ENCODE assay signal across 13 cellular contexts in the genomic region with DNA sequence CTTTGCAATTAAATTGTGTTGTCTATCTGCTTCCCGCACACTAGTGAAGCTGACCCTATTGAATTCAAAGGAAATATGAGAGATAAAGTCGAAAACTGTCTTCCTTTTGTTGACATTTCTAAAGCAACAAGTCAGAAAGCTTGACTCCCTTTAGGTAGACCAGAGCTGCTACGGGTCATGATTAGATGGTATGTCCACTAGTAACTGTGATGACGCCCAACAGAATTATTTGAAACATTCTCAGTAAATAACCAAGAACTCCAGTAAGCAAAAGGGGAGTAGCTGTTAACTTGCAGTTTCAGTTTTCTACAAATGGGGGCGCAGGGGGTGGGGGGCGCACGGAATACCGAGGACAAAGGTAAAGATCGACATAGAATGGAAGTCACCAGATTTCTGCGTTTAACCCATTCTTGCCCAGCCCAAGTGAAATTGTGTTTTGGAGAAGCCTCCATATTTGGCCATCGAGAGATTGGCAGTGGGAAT. TPM values are rescaled to one million over a fixed set of nuclear protein-coding genes. Genes with fewer than 3 reads are reported as not detected.
A peak's percentile ranks its signal among the peaks of the same experiment; 100 is the strongest.
DNase-seq lines count a peak whose midpoint lies in the region; ATAC-seq and TF ChIP-seq lines count a peak whose summit lies in the region.
"Had no signal": no experiment of that assay in that cellular context is flagged by ENCODE, and none has a peak within 500 bp of the region (broad histone marks: within the 10 kb centered on the region; RNA-seq: fewer than 3 reads in every experiment).

No MANE protein-coding gene starts in this region.

- no peak overlapping the region for H2BK15ac ChIP-seq in mesenchymal stem cell (ENCODE audit: low read depth, poor library complexity, severe bottlenecking)

- H3K14ac ChIP-seq in mesenchymal stem cell (ENCODE audit: low read length in 2 of 2): no peak overlapping the region

- H3K79me1 ChIP-seq in mesenchymal stem cell (replicated peaks; ENCODE audit: low read length, poor library complexity, severe bottlenecking): peaks cover 11% of the 10 kb centered on the region

- H3K79me2 ChIP-seq in SK-N-SH (ENCODE audit: insufficient read depth): peaks cover 100% of the 10 kb centered on the region

- H3K9me3 ChIP-seq in SK-N-SH: no peaks in the 10 kb centered on the region
- no peaks in the 10 kb centered on the region for H3K9me3 ChIP-seq in mesenchymal stem cell (ENCODE audit: control insufficient read depth, low read length)

- H3K36me3 ChIP-seq in BJ (ENCODE audit: control insufficient read depth, insufficient read depth, low read length): peaks cover 2% of the 10 kb centered on the region; the same call in 1 of the 2 replicates
- peaks cover 0 to 20% of the 10 kb centered on the region in 2 experiments for H3K36me3 ChIP-seq in SK-N-SH (replicated peaks in 1 of 2; ENCODE audit: control insufficient read depth in 1 of 2, insufficient read depth in 2 of 2, low read length in 1 of 2)
- peaks cover 0 to 3% of the 10 kb centered on the region in 2 experiments for H3K36me3 ChIP-seq in mesenchymal stem cell (ENCODE audit: control insufficient read depth in 1 of 2, insufficient read depth in 2 of 2, low read depth in 1 of 2, low read length in 2 of 2)

- H3K36me3 Mint-ChIP-seq in natural killer cell treated with Interleukin-12 subunit alpha and Interleukin-12 subunit beta and Interleukin-15 and Interleukin-18, amount 100 ng/mL, for 72 hours: no peaks in the 10 kb centered on the region

- peaks cover 0 to 4% of the 10 kb centered on the region in 2 donors for H3K4me1 Mint-ChIP-seq in natural killer cell treated with Interleukin-12 subunit alpha and Interleukin-12 subunit beta and Interleukin-15 and Interleukin-18, amount 100 ng/mL, for 72 hours (ENCODE audit: low read depth in 2 of 2)
- H3K4me1 Mint-ChIP-seq: activated CD4-positive, alpha-beta T cell treated with anti-CD3 and anti-CD28 coated beads for 36 hours had no signal

- H3K27me3 ChIP-seq in BJ (ENCODE audit: control insufficient read depth, insufficient read depth, low read length) (no peaks in the 10 kb centered on the region), SK-N-SH (ENCODE audit: insufficient read depth) (no peaks in the 10 kb centered on the region), mesenchymal stem cell (ENCODE audit: control insufficient read depth in 1 of 2, insufficient read depth in 1 of 2, low read length in 2 of 2) (no peaks in the 10 kb centered on the region)

- no peak overlapping the region for H3K18ac ChIP-seq in mesenchymal stem cell (ENCODE audit: low read depth in 1 of 2, low read length in 2 of 2)

- peak overlapping the region; percentile 0 for H2BK120ac ChIP-seq in mesenchymal stem cell (ENCODE audit: low read depth, low read length)

- no peaks in the 10 kb centered on the region for H3K9me3 Mint-ChIP-seq in natural killer cell treated with Interleukin-12 subunit alpha and Interleukin-12 subunit beta and Interleukin-15 and Interleukin-18, amount 100 ng/mL, for 72 hours
- H3K9me3 Mint-ChIP-seq: activated naive CD4-positive, alpha-beta T cell treated with anti-CD3 and anti-CD28 coated beads for 36 hours had no signal

- no peak overlapping the region for H3K27ac Mint-ChIP-seq in natural killer cell treated with Interleukin-12 subunit alpha and Interleukin-12 subunit beta and Interleukin-15 and Interleukin-18, amount 100 ng/mL, for 72 hours
- H3K27ac Mint-ChIP-seq: activated CD4-positive, alpha-beta T cell treated with anti-CD3 and anti-CD28 coated beads for 36 hours; activated naive CD4-positive, alpha-beta T cell treated with anti-CD3 and anti-CD28 coated beads for 36 hours had no signal

- H2AFZ ChIP-seq in SK-N-SH (ENCODE audit: low read depth): no peak overlapping the region
- H2AFZ ChIP-seq in mesenchymal stem cell (ENCODE audit: low read depth, low read length): no peak overlapping the region

- H3K9ac ChIP-seq in SK-N-SH (no peak overlapping the region), mesenchymal stem cell (ENCODE audit: low read length) (no peak overlapping the region)

- H3K23ac ChIP-seq in mesenchymal stem cell (ENCODE audit: low read length in 2 of 2): no peak overlapping the region

- H3K4me1 ChIP-seq in SK-N-SH (ENCODE audit: control insufficient read depth in 1 of 2, insufficient read depth in 2 of 2, low read depth in 1 of 2, low read length in 1 of 2) (peaks cover 3 to 68% of the 10 kb centered on the region in 2 experiments), mesenchymal stem cell (ENCODE audit: control insufficient read depth, insufficient read depth, low read depth, low read length) (peaks cover 11% of the 10 kb centered on the region)

- peak overlapping the region; percentile 62 for H2BK5ac ChIP-seq in mesenchymal stem cell (ENCODE audit: low read depth, low read length, poor library complexity, severe bottlenecking)

- 37% methylated on average over 11 of the region's 11 CpGs for WGBS in SK-N-SH (ENCODE audit: low lambda C conversion rate)
- 33% methylated on average over 8 of the region's 11 CpGs for WGBS in mesenchymal stem cell

- peak overlapping the region; percentile 22 for H3K4me2 ChIP-seq in SK-N-SH
- H3K4me2 ChIP-seq in mesenchymal stem cell (ENCODE audit: low read length, poor library complexity, severe bottlenecking): peak overlapping the region; percentile 65

- TF ChIP-seq CTCF in BJ (IDR thresholded peaks at IDR 0.05; ENCODE audit: insufficient read depth, low read depth, low read length) (peak; percentile 19; the same call in 1 of the 2 replicates), SK-N-SH (IDR thresholded peaks at IDR 0.05) (peak; percentile 50)

- no peaks in the 10 kb centered on the region for H3K9me2 ChIP-seq in SK-N-SH

- H3K4me3 ChIP-seq in BJ (ENCODE audit: low read depth, low read length) (no peak overlapping the region), SK-N-SH (ENCODE audit: low read depth in 2 of 2, low read length in 1 of 2) (no peak overlapping the region), mesenchymal stem cell (ENCODE audit: insufficient read depth in 1 of 2, low read depth in 1 of 2, low read length in 2 of 2) (no peak overlapping the region)

- H3K27me3 Mint-ChIP-seq in natural killer cell treated with Interleukin-12 subunit alpha and Interleukin-12 subunit beta and Interleukin-15 and Interleukin-18, amount 100 ng/mL, for 72 hours: no peaks in the 10 kb centered on the region
- H3K27me3 Mint-ChIP-seq: activated CD4-positive, alpha-beta T cell treated with anti-CD3 and anti-CD28 coated beads for 36 hours had no signal

- H3F3A ChIP-seq in SK-N-SH (replicated peaks; ENCODE audit: insufficient read depth): peaks cover 52% of the 10 kb centered on the region

- no peak for DNase-seq in BJ (ENCODE audit: low read depth)
- DNase-seq in SK-N-SH: no peak
- DNase-seq in fibroblast of gingiva (ENCODE audit: low read depth): peak; percentile 40
- DNase-seq in mesenchymal stem cell: peak; percentile 66
- no peak for DNase-seq in natural killer cell treated with Interleukin-12 subunit alpha and Interleukin-12 subunit beta and Interleukin-15 and Interleukin-18, amount 100 ng/mL, for 72 hours (ENCODE audit: low spot score)
- no peak for DNase-seq in activated CD4-positive, alpha-beta T cell treated with anti-CD3 and anti-CD28 coated beads, Interleukin-2, amount 50 U/mL, for 4 hours
- DNase-seq: activated CD4-positive, alpha-beta T cell treated with anti-CD3 and anti-CD28 coated beads for 36 hours; activated naive CD4-positive, alpha-beta T cell treated with anti-CD3 and anti-CD28 coated beads for 36 hours; effector memory CD4-positive, alpha-beta T cell; GOT3; NCI-H446 treated with DMSO at 0.1 percent for 48 hours had no signal

- TF ChIP-seq EP300 in SK-N-SH (IDR thresholded peaks at IDR 0.05; ENCODE audit: borderline replicate concordance in 1 of 2, low read depth in 1 of 2, low read length in 1 of 2): no peak

- no peak overlapping the region for H2BK12ac ChIP-seq in mesenchymal stem cell (ENCODE audit: low read length in 2 of 2)

- POLR2A ChIA-PET in BJ (lab: Charles Lee): interaction anchor here (0.6 kb wide), 3 partner anchors 10 to 44 kb away, joined by 4 to 5 read pairs (median 5); no protein-coding TSS in a partner anchor
- POLR2A ChIA-PET in SK-N-SH (lab: Yijun Ruan, JAX): no interaction called here

- no peak for TF ChIP-seq POLR2A in GM18505 (IDR thresholded peaks at IDR 0.05; ENCODE audit: borderline replicate concordance, extremely low read depth, insufficient read depth, insufficient read length)

- peak overlapping the region; percentile 54 for H4K8ac ChIP-seq in mesenchymal stem cell (ENCODE audit: low read length)

- H4K20me1 ChIP-seq in SK-N-SH (ENCODE audit: insufficient read depth): peaks cover 54% of the 10 kb centered on the region

- H4K91ac ChIP-seq in mesenchymal stem cell (ENCODE audit: low read length): no peak overlapping the region

- H2AK5ac ChIP-seq in mesenchymal stem cell (ENCODE audit: low read length, severe bottlenecking): no peak overlapping the region

- CTCF ChIA-PET in BJ (lab: Yijun Ruan, JAX) (interaction anchor here (0.6 to 0.9 kb wide), 2 partner anchors 29 to 47 kb away, joined by 3 read pairs; no protein-coding TSS in a partner anchor), SK-N-SH (lab: Yijun Ruan, JAX) (interaction anchor here (0.5 to 1.4 kb wide), 3 partner anchors 21 to 698 kb away, joined by 3 to 4 read pairs (median 3); no protein-coding TSS in a partner anchor)

- no peak overlapping the region for H3K4ac ChIP-seq in mesenchymal stem cell (ENCODE audit: low read depth in 1 of 2, low read length in 2 of 2)

- H3K4me3 Mint-ChIP-seq in natural killer cell treated with Interleukin-12 subunit alpha and Interleukin-12 subunit beta and Interleukin-15 and Interleukin-18, amount 100 ng/mL, for 72 hours: no peak overlapping the region
- H3K4me3 Mint-ChIP-seq: activated CD4-positive, alpha-beta T cell treated with anti-CD3 and anti-CD28 coated beads for 36 hours; activated naive CD4-positive, alpha-beta T cell treated with anti-CD3 and anti-CD28 coated beads for 36 hours had no signal

- no peak for ATAC-seq in natural killer cell treated with Interleukin-12 subunit alpha and Interleukin-12 subunit beta and Interleukin-15 and Interleukin-18, amount 100 ng/mL, for 72 hours
- no peak for ATAC-seq in GM19351 (IDR thresholded peaks at IDR 0.05; ENCODE audit: unreplicated experiment)
- no peak for ATAC-seq in GM18505 (IDR thresholded peaks at IDR 0.05; ENCODE audit: unreplicated experiment)
- ATAC-seq: activated CD4-positive, alpha-beta T cell treated with anti-CD3 and anti-CD28 coated beads for 36 hours had no signal

- TF ChIP-seq RAD21 in SK-N-SH (IDR thresholded peaks at IDR 0.05; ENCODE audit: low read length): no peak

- H3K27ac ChIP-seq in SK-N-SH (ENCODE audit: low read depth in 2 of 2, low read length in 1 of 2) (peak overlapping the region; percentile 9 to 99; a peak in 3 of 4 replicates), mesenchymal stem cell (ENCODE audit: low read length, poor library complexity, severe bottlenecking) (peak overlapping the region; percentile 87)

RNA-seq across cellular contexts. Expression of a gene that starts 56.4 kb away (rescaled TPM):
- polyA plus RNA-seq in BJ (2011; rRNA removed) (427 and 729 TPM in 2 replicates), SK-N-SH (2012; rRNA removed) (228 and 244 TPM in 2 replicates)
- polyA minus RNA-seq in BJ (2011; rRNA and poly(A)+ RNA removed): 1,519 and 2,068 TPM in 2 replicates
- polyA plus RNA-seq in SK-N-SH (2012; cell fraction: cytosol; rRNA removed): 191 and 233 TPM in 2 replicates
- polyA plus RNA-seq in SK-N-SH (2012; cell fraction: nucleus; rRNA removed): 201 and 239 TPM in 2 replicates
- 70.6 TPM for polyA plus RNA-seq in mesenchymal stem cell (2013, experiment 1 of 2)
- polyA plus RNA-seq in mesenchymal stem cell (2013, experiment 2 of 2): 70.6 TPM
- 10 to 100 TPM in 1 of 2 donors, 1 to 10 TPM in 1; 6.6 to 13.6 TPM for total RNA-seq in natural killer cell treated with Interleukin-12 subunit alpha and Interleukin-12 subunit beta and Interleukin-15 and Interleukin-18, amount 100 ng/mL, for 72 hours

Comparison
In these comparisons a context has a peak if more than half of its experiments do, and no peak if none do; other contexts are left out.
1. DNase-seq: peak in fibroblast of gingiva (single experiment) and mesenchymal stem cell (single experiment); none in BJ (single experiment), SK-N-SH (single experiment), natural killer cell treated with Interleukin-12 subunit alpha and Interleukin-12 subunit beta and Interleukin-15 and Interleukin-18, amount 100 ng/mL, for 72 hours (single experiment) and activated CD4-positive, alpha-beta T cell treated with anti-CD3 and anti-CD28 coated beads, Interleukin-2, amount 50 U/mL, for 4 hours (0 of 2).